Comparison of ENCODE assay signal across 1 cellular context in the genomic region with DNA sequence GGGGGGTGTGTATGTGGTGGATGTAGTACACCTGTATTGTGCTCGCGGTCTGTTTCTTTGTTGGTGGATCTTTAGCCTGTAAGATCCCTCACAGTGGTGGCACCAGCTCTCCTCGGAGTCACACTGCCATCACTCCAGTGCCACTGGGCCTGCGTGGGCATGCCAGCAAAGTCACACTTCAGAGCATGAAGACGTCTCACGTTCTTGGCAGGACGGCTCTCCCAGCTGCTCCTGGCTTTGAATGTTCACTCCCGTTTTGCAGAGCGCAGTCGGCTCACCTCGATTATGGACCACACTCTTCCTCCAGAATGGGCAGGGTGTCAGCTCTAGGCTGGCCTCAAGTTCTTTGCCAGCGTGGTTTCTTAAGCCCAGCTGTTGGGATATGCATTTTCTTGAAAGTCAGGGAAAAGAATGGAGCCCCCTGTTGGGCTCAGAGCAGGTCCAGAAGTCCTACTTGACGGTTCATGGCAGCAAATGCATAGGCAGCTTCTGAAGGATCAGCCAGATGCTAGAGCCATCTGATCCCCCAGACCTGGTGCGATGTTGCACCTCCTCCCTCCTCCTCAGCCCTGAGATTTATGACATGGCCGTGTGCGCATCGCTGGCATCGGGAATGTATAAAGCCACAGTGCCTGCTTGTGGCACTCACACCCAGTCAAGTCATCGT.
TF ChIP-seq lines count a peak whose summit lies in the region.

No MANE protein-coding gene starts in this region.

TF ChIP-seq in GM23338, 12 proteins besides CTCF, POLR2A, EP300 and RAD21 (continued from another document):
- TF ChIP-seq, protein P1, sequence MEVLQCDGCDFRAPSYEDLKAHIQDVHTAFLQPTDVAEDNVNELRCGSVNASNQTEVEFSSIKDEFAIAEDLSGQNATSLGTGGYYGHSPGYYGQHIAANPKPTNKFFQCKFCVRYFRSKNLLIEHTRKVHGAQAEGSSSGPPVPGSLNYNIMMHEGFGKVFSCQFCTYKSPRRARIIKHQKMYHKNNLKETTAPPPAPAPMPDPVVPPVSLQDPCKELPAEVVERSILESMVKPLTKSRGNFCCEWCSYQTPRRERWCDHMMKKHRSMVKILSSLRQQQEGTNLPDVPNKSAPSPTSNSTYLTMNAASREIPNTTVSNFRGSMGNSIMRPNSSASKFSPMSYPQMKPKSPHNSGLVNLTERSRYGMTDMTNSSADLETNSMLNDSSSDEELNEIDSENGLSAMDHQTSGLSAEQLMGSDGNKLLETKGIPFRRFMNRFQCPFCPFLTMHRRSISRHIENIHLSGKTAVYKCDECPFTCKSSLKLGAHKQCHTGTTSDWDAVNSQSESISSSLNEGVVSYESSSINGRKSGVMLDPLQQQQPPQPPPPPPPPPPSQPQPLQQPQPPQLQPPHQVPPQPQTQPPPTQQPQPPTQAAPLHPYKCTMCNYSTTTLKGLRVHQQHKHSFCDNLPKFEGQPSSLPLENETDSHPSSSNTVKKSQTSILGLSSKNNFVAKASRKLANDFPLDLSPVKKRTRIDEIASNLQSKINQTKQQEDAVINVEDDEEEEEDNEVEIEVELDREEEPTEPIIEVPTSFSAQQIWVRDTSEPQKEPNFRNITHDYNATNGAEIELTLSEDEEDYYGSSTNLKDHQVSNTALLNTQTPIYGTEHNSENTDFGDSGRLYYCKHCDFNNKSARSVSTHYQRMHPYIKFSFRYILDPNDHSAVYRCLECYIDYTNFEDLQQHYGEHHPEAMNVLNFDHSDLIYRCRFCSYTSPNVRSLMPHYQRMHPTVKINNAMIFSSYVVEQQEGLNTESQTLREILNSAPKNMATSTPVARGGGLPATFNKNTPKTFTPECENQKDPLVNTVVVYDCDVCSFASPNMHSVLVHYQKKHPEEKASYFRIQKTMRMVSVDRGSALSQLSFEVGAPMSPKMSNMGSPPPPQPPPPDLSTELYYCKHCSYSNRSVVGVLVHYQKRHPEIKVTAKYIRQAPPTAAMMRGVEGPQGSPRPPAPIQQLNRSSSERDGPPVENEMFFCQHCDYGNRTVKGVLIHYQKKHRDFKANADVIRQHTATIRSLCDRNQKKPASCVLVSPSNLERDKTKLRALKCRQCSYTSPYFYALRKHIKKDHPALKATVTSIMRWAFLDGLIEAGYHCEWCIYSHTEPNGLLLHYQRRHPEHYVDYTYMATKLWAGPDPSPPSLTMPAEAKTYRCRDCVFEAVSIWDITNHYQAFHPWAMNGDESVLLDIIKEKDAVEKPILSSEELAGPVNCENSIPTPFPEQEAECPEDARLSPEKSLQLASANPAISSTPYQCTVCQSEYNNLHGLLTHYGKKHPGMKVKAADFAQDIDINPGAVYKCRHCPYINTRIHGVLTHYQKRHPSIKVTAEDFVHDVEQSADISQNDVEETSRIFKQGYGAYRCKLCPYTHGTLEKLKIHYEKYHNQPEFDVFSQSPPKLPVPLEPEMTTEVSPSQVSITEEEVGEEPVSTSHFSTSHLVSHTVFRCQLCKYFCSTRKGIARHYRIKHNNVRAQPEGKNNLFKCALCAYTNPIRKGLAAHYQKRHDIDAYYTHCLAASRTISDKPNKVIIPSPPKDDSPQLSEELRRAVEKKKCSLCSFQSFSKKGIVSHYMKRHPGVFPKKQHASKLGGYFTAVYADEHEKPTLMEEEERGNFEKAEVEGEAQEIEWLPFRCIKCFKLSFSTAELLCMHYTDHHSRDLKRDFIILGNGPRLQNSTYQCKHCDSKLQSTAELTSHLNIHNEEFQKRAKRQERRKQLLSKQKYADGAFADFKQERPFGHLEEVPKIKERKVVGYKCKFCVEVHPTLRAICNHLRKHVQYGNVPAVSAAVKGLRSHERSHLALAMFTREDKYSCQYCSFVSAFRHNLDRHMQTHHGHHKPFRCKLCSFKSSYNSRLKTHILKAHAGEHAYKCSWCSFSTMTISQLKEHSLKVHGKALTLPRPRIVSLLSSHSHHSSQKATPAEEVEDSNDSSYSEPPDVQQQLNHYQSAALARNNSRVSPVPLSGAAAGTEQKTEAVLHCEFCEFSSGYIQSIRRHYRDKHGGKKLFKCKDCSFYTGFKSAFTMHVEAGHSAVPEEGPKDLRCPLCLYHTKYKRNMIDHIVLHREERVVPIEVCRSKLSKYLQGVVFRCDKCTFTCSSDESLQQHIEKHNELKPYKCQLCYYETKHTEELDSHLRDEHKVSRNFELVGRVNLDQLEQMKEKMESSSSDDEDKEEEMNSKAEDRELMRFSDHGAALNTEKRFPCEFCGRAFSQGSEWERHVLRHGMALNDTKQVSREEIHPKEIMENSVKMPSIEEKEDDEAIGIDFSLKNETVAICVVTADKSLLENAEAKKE (CRISPR knock-in tag; IDR thresholded peaks at IDR 0.05), result no peak
- TF ChIP-seq, protein P2, sequence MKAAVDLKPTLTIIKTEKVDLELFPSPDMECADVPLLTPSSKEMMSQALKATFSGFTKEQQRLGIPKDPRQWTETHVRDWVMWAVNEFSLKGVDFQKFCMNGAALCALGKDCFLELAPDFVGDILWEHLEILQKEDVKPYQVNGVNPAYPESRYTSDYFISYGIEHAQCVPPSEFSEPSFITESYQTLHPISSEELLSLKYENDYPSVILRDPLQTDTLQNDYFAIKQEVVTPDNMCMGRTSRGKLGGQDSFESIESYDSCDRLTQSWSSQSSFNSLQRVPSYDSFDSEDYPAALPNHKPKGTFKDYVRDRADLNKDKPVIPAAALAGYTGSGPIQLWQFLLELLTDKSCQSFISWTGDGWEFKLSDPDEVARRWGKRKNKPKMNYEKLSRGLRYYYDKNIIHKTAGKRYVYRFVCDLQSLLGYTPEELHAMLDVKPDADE (IDR thresholded peaks at IDR 0.05), result no peak
- no peak for TF ChIP-seq STAT1 (IDR thresholded peaks at IDR 0.05; ENCODE audit: unreplicated experiment)
